In genomic region chr3:24686764-24687163, GRCh38 we compare ENCODE assay signal across 13 cellular contexts.
DNase-seq lines count a peak whose midpoint lies in the region; ATAC-seq and TF ChIP-seq lines count a peak whose summit lies in the region.
"Had no signal": no experiment of that assay in that cellular context is flagged by ENCODE, and none has a peak within 500 bp of the region (broad histone marks: within the 10 kb centered on the region; RNA-seq: fewer than 3 reads in every experiment).

No MANE protein-coding gene starts in this region.

- ATAC-seq in GM18520 (IDR thresholded peaks at IDR 0.05; ENCODE audit: unreplicated experiment) (peak; percentile 60), HG03060 (IDR thresholded peaks at IDR 0.05; ENCODE audit: low read depth, unreplicated experiment) (peak; percentile 71), upper lobe of right lung (no peak), HG02852 (IDR thresholded peaks at IDR 0.05; ENCODE audit: unreplicated experiment) (no peak)
- peak; percentile 80 to 93 for ATAC-seq in natural killer cell treated with Interleukin-12 subunit alpha and Interleukin-12 subunit beta and Interleukin-15 and Interleukin-18, amount 100 ng/mL, for 72 hours

- peaks cover 25 to 39% of the 10 kb centered on the region in 2 donors for H3K27me3 Mint-ChIP-seq in natural killer cell treated with Interleukin-12 subunit alpha and Interleukin-12 subunit beta and Interleukin-15 and Interleukin-18, amount 100 ng/mL, for 72 hours
- H3K27me3 Mint-ChIP-seq: central memory CD8-positive, alpha-beta T cell had no signal

- DNase-seq in amniotic epithelial cell (ENCODE audit: low read depth) (peak; percentile 95), upper lobe of right lung (no peak), SKM-1 treated with dmso at 0.1 percent for 144 hours (lab: John Stamatoyannopoulos, UW; ENCODE audit: unreplicated experiment) (no peak), nucleus accumbens (lab: John Stamatoyannopoulos, UW) (no peak)
- peak; percentile 68 for DNase-seq in natural killer cell treated with Interleukin-12 subunit alpha and Interleukin-12 subunit beta and Interleukin-15 and Interleukin-18, amount 100 ng/mL, for 72 hours (ENCODE audit: low spot score)
- DNase-seq: hippocampal formation, NCI-H1105, PC-9 had no signal

- no peak for TF ChIP-seq CTCF in upper lobe of right lung (IDR thresholded peaks at IDR 0.05)

- H3K36me3 Mint-ChIP-seq in natural killer cell treated with Interleukin-12 subunit alpha and Interleukin-12 subunit beta and Interleukin-15 and Interleukin-18, amount 100 ng/mL, for 72 hours = no peaks in the 10 kb centered on the region

- H3K4me1 ChIP-seq in upper lobe of right lung = no peaks in the 10 kb centered on the region

- H3K9me3 Mint-ChIP-seq in natural killer cell treated with Interleukin-12 subunit alpha and Interleukin-12 subunit beta and Interleukin-15 and Interleukin-18, amount 100 ng/mL, for 72 hours = no peaks in the 10 kb centered on the region
- H3K9me3 Mint-ChIP-seq: central memory CD8-positive, alpha-beta T cell; neural crest cell had no signal

- H3K27me3 ChIP-seq in upper lobe of right lung = no peaks in the 10 kb centered on the region

- no peak overlapping the region for H3K4me3 ChIP-seq in upper lobe of right lung
- H3K4me3 ChIP-seq: PC-9 had no signal

- no peak overlapping the region for H3K4me3 Mint-ChIP-seq in natural killer cell treated with Interleukin-12 subunit alpha and Interleukin-12 subunit beta and Interleukin-15 and Interleukin-18, amount 100 ng/mL, for 72 hours
- H3K4me3 Mint-ChIP-seq: central memory CD8-positive, alpha-beta T cell; neural crest cell had no signal

- intact Hi-C loops in upper lobe of right lung (cut with DNase I) = no loop called here

- peak overlapping the region; percentile 35 to 73 for H3K27ac Mint-ChIP-seq in natural killer cell treated with Interleukin-12 subunit alpha and Interleukin-12 subunit beta and Interleukin-15 and Interleukin-18, amount 100 ng/mL, for 72 hours

- no peak overlapping the region for H3K27ac ChIP-seq in upper lobe of right lung
- H3K27ac ChIP-seq: PC-9 had no signal

- peaks cover 16 to 18% of the 10 kb centered on the region in 2 donors for H3K4me1 Mint-ChIP-seq in natural killer cell treated with Interleukin-12 subunit alpha and Interleukin-12 subunit beta and Interleukin-15 and Interleukin-18, amount 100 ng/mL, for 72 hours (ENCODE audit: low read depth in 2 of 2)
- H3K4me1 Mint-ChIP-seq: central memory CD8-positive, alpha-beta T cell; neural crest cell had no signal

- no peaks in the 10 kb centered on the region for H3K36me3 ChIP-seq in upper lobe of right lung

- no peaks in the 10 kb centered on the region for H3K9me3 ChIP-seq in upper lobe of right lung

Comparison
In these comparisons a context has a peak if more than half of its experiments do, and no peak if none do; other contexts are left out.
1. ATAC-seq: peak in GM18520 (single experiment), HG03060 (single experiment) and natural killer cell treated with Interleukin-12 subunit alpha and Interleukin-12 subunit beta and Interleukin-15 and Interleukin-18, amount 100 ng/mL, for 72 hours (2 of 2); none in upper lobe of right lung (single experiment) and HG02852 (single experiment).
2. DNase-seq: peak in amniotic epithelial cell (single experiment) and natural killer cell treated with Interleukin-12 subunit alpha and Interleukin-12 subunit beta and Interleukin-15 and Interleukin-18, amount 100 ng/mL, for 72 hours (single experiment); none in upper lobe of right lung (single experiment), SKM-1 treated with dmso at 0.1 percent for 144 hours (single experiment) and nucleus accumbens (0 of 56).